Comparison of ENCODE assay signal across 21 cellular contexts in genomic region chrX:72083291-72083690, GRCh38. TPM values are rescaled to one million over a fixed set of nuclear protein-coding genes. Genes with fewer than 3 reads are reported as not detected.
DNase-seq lines count a peak whose midpoint lies in the region; ATAC-seq and TF ChIP-seq lines count a peak whose summit lies in the region.
"Had no signal": no experiment of that assay in that cellular context is flagged by ENCODE, and none has a peak within 500 bp of the region (broad histone marks: within the 10 kb centered on the region; RNA-seq: fewer than 3 reads in every experiment).

No MANE protein-coding gene starts in this region.

- H3K36me3 Mint-ChIP-seq in WTC11 = no peaks in the 10 kb centered on the region; the same call in 1 of the 2 replicates
- no peaks in the 10 kb centered on the region for H3K36me3 Mint-ChIP-seq in mesothelial cell of epicardium
- peaks cover 5% of the 10 kb centered on the region for H3K36me3 Mint-ChIP-seq in type B pancreatic cell
- no peaks in the 10 kb centered on the region for H3K36me3 Mint-ChIP-seq in progenitor cell of endocrine pancreas (ENCODE audit: insufficient read depth)
- H3K36me3 Mint-ChIP-seq: CD4-positive, CD25-positive, alpha-beta regulatory T cell had no signal

- no peaks in the 10 kb centered on the region for H3K9me2 ChIP-seq in Loucy (replicated peaks; ENCODE audit: low read depth, low read length)

- H3K4me3 ChIP-seq in Loucy (ENCODE audit: low read length, poor library complexity, severe bottlenecking) = peak overlapping the region; percentile 79
- H3K4me3 ChIP-seq: GM12878 had no signal

- POLR2A ChIA-PET in WTC11 (lab: Charles Lee) = no interaction called here

- H3K9me3 Mint-ChIP-seq in WTC11 (no peaks in the 10 kb centered on the region), mesothelial cell of epicardium (peaks cover 30% of the 10 kb centered on the region), type B pancreatic cell (no peaks in the 10 kb centered on the region), progenitor cell of endocrine pancreas (ENCODE audit: low read depth) (peaks cover 23% of the 10 kb centered on the region)
- H3K9me3 Mint-ChIP-seq: CD8-positive, alpha-beta memory T cell had no signal

- H3F3A ChIP-seq in Loucy (ENCODE audit: low read depth) = no peaks in the 10 kb centered on the region

- H3K27me3 ChIP-seq in Loucy (ENCODE audit: insufficient read depth, low read length, poor library complexity, severe bottlenecking) = no peaks in the 10 kb centered on the region
- H3K27me3 ChIP-seq: BE2C had no signal

- H3K79me2 ChIP-seq in Loucy (ENCODE audit: insufficient read depth, low read length) = peaks cover 74% of the 10 kb centered on the region

- H3K4me3 Mint-ChIP-seq in WTC11 (no peak overlapping the region), mesothelial cell of epicardium (no peak overlapping the region), type B pancreatic cell (no peak overlapping the region), progenitor cell of endocrine pancreas (ENCODE audit: low read depth) (no peak overlapping the region)
- H3K4me3 Mint-ChIP-seq: CD4-positive, CD25-positive, alpha-beta regulatory T cell had no signal

- H3K36me3 ChIP-seq in Loucy (ENCODE audit: insufficient read depth, low read length) = no peaks in the 10 kb centered on the region

- H3K4me1 Mint-ChIP-seq in WTC11 (peaks cover 34% of the 10 kb centered on the region), mesothelial cell of epicardium (peaks cover 62% of the 10 kb centered on the region), type B pancreatic cell (ENCODE audit: unreplicated experiment) (peaks cover 32% of the 10 kb centered on the region), progenitor cell of endocrine pancreas (ENCODE audit: low read depth) (peaks cover 21% of the 10 kb centered on the region)

- no peak overlapping the region for H2AFZ ChIP-seq in Loucy (ENCODE audit: low read length)

- peak overlapping the region; percentile 94 for H3K9ac ChIP-seq in Loucy (ENCODE audit: low read depth, low read length, poor library complexity, severe bottlenecking)

- peak overlapping the region; percentile 92 for H3K4me2 ChIP-seq in Loucy (ENCODE audit: low read depth, low read length, poor library complexity, severe bottlenecking)

- CTCF ChIA-PET in WTC11 (lab: Charles Lee) = no interaction called here

- TF ChIP-seq CTCF in Loucy (conservative IDR thresholded peaks at IDR 0.05; ENCODE audit: low read length) = no peak
- TF ChIP-seq CTCF in WTC11 (IDR thresholded peaks at IDR 0.05) = no peak
- TF ChIP-seq CTCF in mesothelial cell of epicardium (IDR thresholded peaks at IDR 0.05; ENCODE audit: unreplicated experiment) = no peak
- TF ChIP-seq CTCF in type B pancreatic cell (conservative IDR thresholded peaks at IDR 0.05) = no peak
- TF ChIP-seq CTCF in progenitor cell of endocrine pancreas (IDR thresholded peaks at IDR 0.05; ENCODE audit: unreplicated experiment) = no peak

- H3K4me1 ChIP-seq in Loucy (ENCODE audit: insufficient read depth, low read length, poor library complexity, severe bottlenecking) = peaks cover 57% of the 10 kb centered on the region

- peaks cover 2% of the 10 kb centered on the region for H4K20me1 ChIP-seq in Loucy (ENCODE audit: insufficient read depth, low read length, poor library complexity, severe bottlenecking)

- peak overlapping the region; percentile 74; the same call in 1 of the 2 replicates for H3K27ac Mint-ChIP-seq in WTC11
- peak overlapping the region; percentile 84 for H3K27ac Mint-ChIP-seq in mesothelial cell of epicardium
- H3K27ac Mint-ChIP-seq in type B pancreatic cell = peak overlapping the region; percentile 68
- no peak overlapping the region for H3K27ac Mint-ChIP-seq in progenitor cell of endocrine pancreas
- H3K27ac Mint-ChIP-seq: CD4-positive, CD25-positive, alpha-beta regulatory T cell; CD8-positive, alpha-beta memory T cell had no signal

- ATAC-seq in WTC11 = no peak
- ATAC-seq: GM12878 had no signal

- DNase-seq in WTC11 (ENCODE audit: low spot score) (no peak), mesothelial cell of epicardium (ENCODE audit: low spot score in 2 of 2, unreplicated experiment in 2 of 2) (no peak), type B pancreatic cell (ENCODE audit: extremely low spot score, unreplicated experiment) (no peak), superior temporal gyrus (ENCODE audit: extremely low spot score) (no peak), NCI-H1694 (lab: John Stamatoyannopoulos, UW) (no peak), progenitor cell of endocrine pancreas (ENCODE audit: low spot score, unreplicated experiment) (no peak)
- DNase-seq: ACHN; BE2C; C1 segment of cervical spinal cord; CD4-positive, CD25-positive, alpha-beta regulatory T cell; CD8-positive, alpha-beta memory T cell; COR-L47; DMS 273 treated with DMSO at 0.1 percent for 48 hours; DMS53; DND-41; EL; GOT3; H7 had no signal

- no peaks in the 10 kb centered on the region for H3K9me3 ChIP-seq in Loucy (ENCODE audit: insufficient read depth, low read depth, low read length)
- H3K9me3 ChIP-seq: BE2C had no signal

- H3K27me3 Mint-ChIP-seq in WTC11 (ENCODE audit: low read depth) (no peaks in the 10 kb centered on the region), mesothelial cell of epicardium (ENCODE audit: low read depth) (no peaks in the 10 kb centered on the region), type B pancreatic cell (no peaks in the 10 kb centered on the region), progenitor cell of endocrine pancreas (no peaks in the 10 kb centered on the region)
- H3K27me3 Mint-ChIP-seq: CD4-positive, CD25-positive, alpha-beta regulatory T cell had no signal

TF ChIP-seq in WTC11, 78 proteins besides CTCF, POLR2A, EP300 and RAD21:
- no peak for TF ChIP-seq MLX (CRISPR knock-in tag; IDR thresholded peaks at IDR 0.05)
- TF ChIP-seq NFATC4 (CRISPR knock-in tag; IDR thresholded peaks at IDR 0.05) = no peak
- no peak for TF ChIP-seq KAT7 (CRISPR knock-in tag; IDR thresholded peaks at IDR 0.05; ENCODE audit: borderline replicate concordance)
- no peak for TF ChIP-seq ZNF416 (CRISPR knock-in tag; IDR thresholded peaks at IDR 0.05)
- TF ChIP-seq ZSCAN18 (CRISPR knock-in tag; IDR thresholded peaks at IDR 0.05) = no peak
- no peak for TF ChIP-seq NR1H2 (CRISPR knock-in tag; IDR thresholded peaks at IDR 0.05)
- no peak for TF ChIP-seq E2F5 (CRISPR knock-in tag; IDR thresholded peaks at IDR 0.05)
- TF ChIP-seq TP53 (CRISPR knock-in tag; IDR thresholded peaks at IDR 0.05) = no peak
- no peak for TF ChIP-seq JAZF1 (CRISPR knock-in tag; IDR thresholded peaks at IDR 0.05)
- no peak for TF ChIP-seq E2F4 (CRISPR knock-in tag; IDR thresholded peaks at IDR 0.05; ENCODE audit: borderline replicate concordance, low read depth)
- no peak for TF ChIP-seq ESRRA (CRISPR knock-in tag; IDR thresholded peaks at IDR 0.05; ENCODE audit: borderline replicate concordance)
- TF ChIP-seq CDX4 (CRISPR knock-in tag; IDR thresholded peaks at IDR 0.05; ENCODE audit: borderline replicate concordance) = no peak
- no peak for TF ChIP-seq CREM (CRISPR knock-in tag; IDR thresholded peaks at IDR 0.05)
- no peak for TF ChIP-seq TEAD1 (CRISPR knock-in tag; IDR thresholded peaks at IDR 0.05)
- TF ChIP-seq SMAD4 (CRISPR knock-in tag; IDR thresholded peaks at IDR 0.05) = no peak
- TF ChIP-seq ZNF396 (CRISPR knock-in tag; IDR thresholded peaks at IDR 0.05; ENCODE audit: borderline replicate concordance) = no peak

RNA-seq across cellular contexts. Expression of gene RTL5, which starts 48.4 kb away (rescaled TPM):
- total RNA-seq in WTC11 (2021) (0.76 to 1.3 TPM (median 1.0 TPM) in 3 replicates), mesothelial cell of epicardium (36.1 to 37.5 TPM (median 36.4 TPM) in 3 replicates), type B pancreatic cell (ENCODE audit: low replicate concordance) (16.1 and 21.9 TPM in 2 replicates), progenitor cell of endocrine pancreas (19.4 and 21.1 TPM in 2 replicates)
- total RNA-seq: HT1080 had no signal
